Comparison of ENCODE assay signal across 1 cellular context in genomic region chr2:38690499-38691420, GRCh38.
TF ChIP-seq lines count a peak whose summit lies in the region.

No MANE protein-coding gene starts in this region.

TF ChIP-seq in K562, 482 proteins besides CTCF, POLR2A, EP300 and RAD21 (continued from another document and continues in another):
- TF ChIP-seq HDAC3 (IDR thresholded peaks at IDR 0.05; ENCODE audit: borderline replicate concordance, partially characterized antibody) = peak; percentile 47
- TF ChIP-seq BHLHE40 (IDR thresholded peaks at IDR 0.05; ENCODE audit: low read length) = 0 out of 2 replicates have a peak, but pooled peaks have one; percentile 7
- TF ChIP-seq FOSL1 (tag; conservative IDR thresholded peaks at IDR 0.05) = peak; percentile 98
- TF ChIP-seq KDM1A (IDR thresholded peaks at IDR 0.05) = peak; percentile 14 to 43; a peak in 2 of 4 replicates
- no peak for TF ChIP-seq ZNF431 (CRISPR knock-in tag; IDR thresholded peaks at IDR 0.05)
- no peak for TF ChIP-seq CC2D1A (IDR thresholded peaks at IDR 0.05)
- TF ChIP-seq SMARCC2 (IDR thresholded peaks at IDR 0.05; ENCODE audit: low read depth) = peak; percentile 81; the same call in 1 of the 2 replicates
- TF ChIP-seq MAFF (IDR thresholded peaks at IDR 0.05; ENCODE audit: low read length) = peak; percentile 10; the same call in 1 of the 2 replicates
- TF ChIP-seq CSDE1 (IDR thresholded peaks at IDR 0.05) = no peak
- TF ChIP-seq TEAD4 (IDR thresholded peaks at IDR 0.05; ENCODE audit: low read length) = peak; percentile 88
- no peak for TF ChIP-seq TEAD4 (CRISPR knock-in tag; IDR thresholded peaks at IDR 0.05; ENCODE audit: borderline replicate concordance)
- TF ChIP-seq ZNF512 (tag; IDR thresholded peaks at IDR 0.05) = no peak
- no peak for TF ChIP-seq RBBP5 (IDR thresholded peaks at IDR 0.05; ENCODE audit: borderline replicate concordance, insufficient read depth, low read length, poor library complexity, severe bottlenecking)
- TF ChIP-seq CBX3 (IDR thresholded peaks at IDR 0.05; ENCODE audit: borderline replicate concordance in 1 of 2, low read length in 2 of 2) = 0 out of 3 replicates have a peak, but pooled peaks of 1 of the 2 experiments have one; percentile 2
- no peak for TF ChIP-seq TSC22D4 (tag; IDR thresholded peaks at IDR 0.05)
- TF ChIP-seq ZNF592 (IDR thresholded peaks at IDR 0.05) = peak; percentile 70; the same call in 1 of the 2 replicates
- no peak for TF ChIP-seq ZNF232 (CRISPR knock-in tag; IDR thresholded peaks at IDR 0.05)
- no peak for TF ChIP-seq STAG1 (CRISPR knock-in tag; IDR thresholded peaks at IDR 0.05; ENCODE audit: borderline replicate concordance)
- TF ChIP-seq FOXA3 (CRISPR knock-in tag; conservative IDR thresholded peaks at IDR 0.05 in 1 of 2, IDR thresholded peaks at IDR 0.05 in 1 of 2) = peak in 1 of 2 experiments; percentile 82; a peak in 1 of 4 replicates
- peak; percentile 94 for TF ChIP-seq ARID1B (IDR thresholded peaks at IDR 0.05)
- peak; percentile 10; the same call in 1 of the 2 replicates for TF ChIP-seq MEF2A (IDR thresholded peaks at IDR 0.05; ENCODE audit: control insufficient read depth, low read depth, low read length)
- TF ChIP-seq HOMEZ (CRISPR knock-in tag; IDR thresholded peaks at IDR 0.05) = no peak
- TF ChIP-seq POLR2AphosphoS5 (IDR thresholded peaks at IDR 0.05; ENCODE audit: control insufficient read depth, insufficient read depth, low read depth, low read length) = peak; percentile 72
- TF ChIP-seq MAZ (CRISPR knock-in tag; conservative IDR thresholded peaks at IDR 0.05 in 1 of 2, IDR thresholded peaks at IDR 0.05 in 1 of 2) = no peak
- TF ChIP-seq FOXM1 (IDR thresholded peaks at IDR 0.05; ENCODE audit: low read depth) = peak; percentile 28; the same call in 1 of the 2 replicates
- no peak for TF ChIP-seq FOXM1 (CRISPR knock-in tag; IDR thresholded peaks at IDR 0.05; ENCODE audit: low read depth)
- TF ChIP-seq TCFL5 (CRISPR knock-in tag; conservative IDR thresholded peaks at IDR 0.05) = no peak
- TF ChIP-seq DPF2 (IDR thresholded peaks at IDR 0.05) = peak; percentile 93
- no peak for TF ChIP-seq ZNF511 (CRISPR knock-in tag; IDR thresholded peaks at IDR 0.05)
- TF ChIP-seq ATF3 (IDR thresholded peaks at IDR 0.05) = peak; percentile 91
- peak; percentile 78 for TF ChIP-seq ATF3 (CRISPR knock-in tag; conservative IDR thresholded peaks at IDR 0.05)
- TF ChIP-seq ZNF589 (CRISPR knock-in tag; IDR thresholded peaks at IDR 0.05; ENCODE audit: low read depth) = 0 out of 2 replicates have a peak, but pooled peaks have one; percentile 24
- peak in 1 of 2 experiments; percentile 29; a peak in 1 of 4 replicates for TF ChIP-seq TBL1XR1 (IDR thresholded peaks at IDR 0.05; ENCODE audit: low read length in 2 of 2)
- no peak for TF ChIP-seq SNRNP70 (optimal IDR thresholded peaks at IDR 0.05; ENCODE audit: low read depth, low read length)
- TF ChIP-seq ZBTB34 (CRISPR knock-in tag; IDR thresholded peaks at IDR 0.05) = no peak
- TF ChIP-seq TAL1 (IDR thresholded peaks at IDR 0.05) = peak; percentile 82
- TF ChIP-seq MYC (IDR thresholded peaks at IDR 0.05; ENCODE audit: low read depth, low read length) = no peak
- TF ChIP-seq MYC (CRISPR knock-in tag; IDR thresholded peaks at IDR 0.05; ENCODE audit: borderline replicate concordance, low read depth) = no peak
- TF ChIP-seq ZBTB12 (CRISPR knock-in tag; IDR thresholded peaks at IDR 0.05) = no peak
- peak in 1 of 2 experiments; percentile 48 for TF ChIP-seq NCOA2 (IDR thresholded peaks at IDR 0.05; ENCODE audit: partially characterized antibody in 2 of 2)
- TF ChIP-seq HES1 (IDR thresholded peaks at IDR 0.05; ENCODE audit: low read depth) = no peak
- no peak for TF ChIP-seq ARID3B (CRISPR knock-in tag; IDR thresholded peaks at IDR 0.05; ENCODE audit: borderline replicate concordance)
- no peak for TF ChIP-seq ETV1 (tag; conservative IDR thresholded peaks at IDR 0.05; ENCODE audit: low read depth)
- no peak for TF ChIP-seq CHD2 (IDR thresholded peaks at IDR 0.05; ENCODE audit: low read depth, low read length)
- no peak for TF ChIP-seq CGGBP1 (CRISPR knock-in tag; IDR thresholded peaks at IDR 0.05)
- TF ChIP-seq TFAM (CRISPR knock-in tag; conservative IDR thresholded peaks at IDR 0.05) = no peak
- 0 out of 2 replicates have a peak, but pooled peaks have one; percentile 39 for TF ChIP-seq LEF1 (IDR thresholded peaks at IDR 0.05)
- TF ChIP-seq SP1 (CRISPR knock-in tag; IDR thresholded peaks at IDR 0.05) = peak; percentile 46; the same call in 1 of the 2 replicates
- peak; percentile 65 to 78; a peak in 3 of 4 replicates for TF ChIP-seq TRIM24 (IDR thresholded peaks at IDR 0.05)
- no peak for TF ChIP-seq ARHGAP35 (IDR thresholded peaks at IDR 0.05; ENCODE audit: partially characterized antibody)
- TF ChIP-seq ZNF398 (CRISPR knock-in tag; IDR thresholded peaks at IDR 0.05) = no peak
- no peak for TF ChIP-seq ZNF316 (IDR thresholded peaks at IDR 0.05)
- peak; percentile 43; the same call in 1 of the 2 replicates for TF ChIP-seq SMARCA5 (IDR thresholded peaks at IDR 0.05)
- TF ChIP-seq ZNF586 (CRISPR knock-in tag; conservative IDR thresholded peaks at IDR 0.05) = no peak
- peak; percentile 79; the same call in 1 of the 2 replicates for TF ChIP-seq JUN (IDR thresholded peaks at IDR 0.05; ENCODE audit: borderline replicate concordance, low read depth, low read length)
- no peak for TF ChIP-seq JUN (CRISPR knock-in tag; IDR thresholded peaks at IDR 0.05; ENCODE audit: borderline replicate concordance)
